ENCODE assay signal across 10 cellular contexts in genomic region chr3:98149456-98149855, GRCh38. TPM values are rescaled to one million over a fixed set of nuclear protein-coding genes. Genes with fewer than 3 reads are reported as not detected.
"Had no signal": no experiment of that assay in that cellular context is flagged by ENCODE, and none has a peak within 500 bp of the region (broad histone marks: within the 10 kb centered on the region; RNA-seq: fewer than 3 reads in every experiment).

No MANE protein-coding gene starts in this region.

RNA-seq across cellular contexts. Expression of gene OR5H14, which starts 2.2 kb away (rescaled TPM):
- polyA plus RNA-seq: naive thymus-derived CD8-positive, alpha-beta T cell; neural cell; ovary; pancreas; psoas muscle; right cardiac atrium; sigmoid colon; small intestine; smooth muscle cell; spleen had no signal

RNA-seq across cellular contexts. Expression of gene OR5H15, which starts 17.0 kb away (rescaled TPM):
- polyA plus RNA-seq: naive thymus-derived CD8-positive, alpha-beta T cell; neural cell; ovary; pancreas; right cardiac atrium; sigmoid colon; small intestine; smooth muscle cell; spleen had no signal

RNA-seq across cellular contexts. Expression of gene OR5H1, which starts 18.9 kb away (rescaled TPM):
- polyA plus RNA-seq: naive thymus-derived CD8-positive, alpha-beta T cell; neural cell; ovary; pancreas; psoas muscle; right cardiac atrium; sigmoid colon; small intestine; smooth muscle cell; spleen had no signal
